In the genomic region with DNA sequence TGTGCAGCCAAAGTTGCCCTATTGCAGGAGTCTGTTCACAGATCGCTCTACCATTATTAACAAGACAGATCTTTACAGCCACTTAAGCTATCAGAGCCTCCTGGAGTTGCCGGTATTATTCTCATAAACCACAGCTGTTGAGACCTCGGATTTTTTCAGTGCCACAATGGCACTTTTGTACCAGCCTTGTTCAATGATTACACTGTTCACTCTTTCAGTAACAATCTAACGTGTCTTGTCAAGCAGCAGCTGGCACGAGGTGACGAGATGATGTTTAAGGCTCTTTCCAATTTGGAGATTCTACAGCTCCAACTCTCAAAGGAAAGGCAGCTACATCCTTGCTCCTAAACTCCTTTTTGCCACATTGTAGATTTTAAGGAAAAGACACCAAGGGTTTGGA, we compare ENCODE assay signal across 22 cellular contexts. TPM values are rescaled to one million over a fixed set of nuclear protein-coding genes. Genes with fewer than 3 reads are reported as not detected.
A peak's percentile ranks its signal among the peaks of the same experiment; 100 is the strongest.
DNase-seq lines count a peak whose midpoint lies in the region; ATAC-seq, FAIRE-seq and TF ChIP-seq lines count a peak whose summit lies in the region.
"Had no signal": no experiment of that assay in that cellular context is flagged by ENCODE, and none has a peak within 500 bp of the region (broad histone marks: within the 10 kb centered on the region; RNA-seq: fewer than 3 reads in every experiment).

No MANE protein-coding gene starts in this region.

- no peak for TF ChIP-seq CTCF in endothelial cell (IDR thresholded peaks at IDR 0.05; ENCODE audit: unreplicated experiment)
- no peak for TF ChIP-seq CTCF in lower lobe of right lung (IDR thresholded peaks at IDR 0.05)
- no peak for TF ChIP-seq CTCF in left lung (IDR thresholded peaks at IDR 0.05)

- H3K27me3 ChIP-seq in esophagus (ENCODE audit: control insufficient read depth in 1 of 2, insufficient read depth in 2 of 2, low read length in 2 of 2) (no peaks in the 10 kb centered on the region), lower lobe of right lung (ENCODE audit: low read depth) (no peaks in the 10 kb centered on the region), left lung (no peaks in the 10 kb centered on the region)
- H3K27me3 ChIP-seq: spleen, testis had no signal

- TF ChIP-seq POLR2A in GM12892 (IDR thresholded peaks at IDR 0.05; ENCODE audit: low read depth, low read length): no peak

- intact Hi-C loops in lower lobe of right lung (cut with DNase I) (no loop called here), left lung (cut with DNase I) (no loop called here)

- H3K4me1 Mint-ChIP-seq in endothelial cell (ENCODE audit: unreplicated experiment): peaks cover 7% of the 10 kb centered on the region
- H3K4me1 Mint-ChIP-seq: CD14-positive monocyte, T-helper 17 cell had no signal

- ATAC-seq in lower lobe of right lung (no peak), left lung (no peak)
- ATAC-seq: HCT116; natural killer cell treated with Interleukin-12 subunit alpha and Interleukin-12 subunit beta and Interleukin-15 and Interleukin-18, amount 100 ng/mL, for 72 hours; Right ventricle myocardium inferior; T-helper 17 cell had no signal

- peaks cover 53% of the 10 kb centered on the region for H3K36me3 Mint-ChIP-seq in endothelial cell (ENCODE audit: low read depth, unreplicated experiment)
- H3K36me3 Mint-ChIP-seq: CD14-positive monocyte; natural killer cell treated with Interleukin-12 subunit alpha and Interleukin-12 subunit beta and Interleukin-15 and Interleukin-18, amount 100 ng/mL, for 72 hours had no signal

- H3K36me3 ChIP-seq in esophagus (ENCODE audit: control insufficient read depth in 2 of 2, insufficient read depth in 2 of 2, low read length in 1 of 2): peaks cover 4 to 8% of the 10 kb centered on the region in 2 donors
- H3K36me3 ChIP-seq in lower lobe of right lung: peaks cover 59% of the 10 kb centered on the region
- H3K36me3 ChIP-seq in left lung: peaks cover 0 to 37% of the 10 kb centered on the region in 2 donors

- H3K9me3 Mint-ChIP-seq in endothelial cell (ENCODE audit: unreplicated experiment): no peaks in the 10 kb centered on the region

- H3K4me3 ChIP-seq in esophagus (ENCODE audit: low read depth in 1 of 2, low read length in 2 of 2): no peak overlapping the region
- H3K4me3 ChIP-seq in lower lobe of right lung: no peak overlapping the region
- no peak overlapping the region for H3K4me3 ChIP-seq in left lung
- H3K4me3 ChIP-seq: spleen, testis had no signal

- H3K4me1 ChIP-seq in esophagus (ENCODE audit: control insufficient read depth in 2 of 2, insufficient read depth in 2 of 2, low read length in 1 of 2) (no peaks in the 10 kb centered on the region), lower lobe of right lung (peaks cover 23% of the 10 kb centered on the region), left lung (peaks cover 0 to 14% of the 10 kb centered on the region in 2 donors)
- H3K4me1 ChIP-seq: spleen had no signal

- peak; percentile 40 for FAIRE-seq in GM12892 (lab: Jason Lieb, UNC)

- H3K4me3 Mint-ChIP-seq in endothelial cell (ENCODE audit: unreplicated experiment): no peak overlapping the region
- H3K4me3 Mint-ChIP-seq: CD14-positive monocyte; natural killer cell treated with Interleukin-12 subunit alpha and Interleukin-12 subunit beta and Interleukin-15 and Interleukin-18, amount 100 ng/mL, for 72 hours; T-helper 17 cell had no signal

- no peak overlapping the region for H3K27ac Mint-ChIP-seq in endothelial cell (ENCODE audit: unreplicated experiment)
- H3K27ac Mint-ChIP-seq: CD14-positive monocyte; natural killer cell treated with Interleukin-12 subunit alpha and Interleukin-12 subunit beta and Interleukin-15 and Interleukin-18, amount 100 ng/mL, for 72 hours; T-helper 17 cell had no signal

- DNase-seq in GM12892 (ENCODE audit: insufficient read length) (no peak), NCI-H345 treated with DMSO at 0.1 percent for 48 hours (lab: John Stamatoyannopoulos, UW; ENCODE audit: unreplicated experiment) (peak; percentile 37), occipital lobe (lab: John Stamatoyannopoulos, UW) (peak; percentile 14), endothelial cell (ENCODE audit: low spot score) (no peak), lower lobe of right lung (no peak), left lung (no peak)
- DNase-seq in effector CD8-positive, alpha-beta T cell (lab: John Stamatoyannopoulos, UW): no peak
- DNase-seq: activated CD4-positive, alpha-beta T cell treated with anti-CD3 and anti-CD28 coated beads, Interleukin-2, amount 50 U/mL, for 48 hours; activated T-cell treated with anti-CD3 and anti-CD28 coated beads for 4 hours; amniotic stem cell; cerebellar nuclear complex; NCI-H187 treated with DMSO at 0.1 percent for 48 hours; NCI-H510A treated with DMSO at 0.1 percent for 48 hours; spleen; stimulated activated CD8-positive, alpha-beta memory T cell treated with anti-CD3 and anti-CD28 coated beads, Interleukin-4, amount 100 ng/mL, for 48 hours; T-helper 17 cell; testis had no signal

- WGBS in esophagus, 2 donors: 42 to 52% methylated on average over 6 of the region's 6 CpGs

- H3K27ac ChIP-seq in esophagus (ENCODE audit: low read depth in 2 of 2, low read length in 1 of 2) (peak overlapping the region; percentile 55 to 59), lower lobe of right lung (no peak overlapping the region), left lung (no peak overlapping the region)
- H3K27ac ChIP-seq: spleen, testis had no signal

- H3K27me3 Mint-ChIP-seq in endothelial cell (ENCODE audit: unreplicated experiment): no peaks in the 10 kb centered on the region
- H3K27me3 Mint-ChIP-seq: natural killer cell treated with Interleukin-12 subunit alpha and Interleukin-12 subunit beta and Interleukin-15 and Interleukin-18, amount 100 ng/mL, for 72 hours; T-helper 17 cell had no signal

- H3K9me3 ChIP-seq in esophagus (ENCODE audit: control insufficient read depth in 2 of 2, insufficient read depth in 1 of 2, low read depth in 1 of 2, low read length in 1 of 2) (no peaks in the 10 kb centered on the region), lower lobe of right lung (no peaks in the 10 kb centered on the region), left lung (no peaks in the 10 kb centered on the region)
- H3K9me3 ChIP-seq: spleen, testis had no signal

RNA-seq across cellular contexts. Expression of a gene that starts 30.7 kb away (rescaled TPM):
- polyA plus RNA-seq in GM12892 (2012; ENCODE audit: missing spikeins): 2.7 TPM
- polyA plus RNA-seq in esophagus: 10 to 100 TPM in 1 of 2 donors, 1 to 10 TPM in 1; 9.9 to 13.7 TPM
- 12.3 TPM for total RNA-seq in occipital lobe
- total RNA-seq in endothelial cell (ENCODE audit: unreplicated experiment): 103 TPM
- 30.5 TPM for total RNA-seq in lower lobe of right lung
- total RNA-seq in left lung: 10 to 100 TPM; 26.8 to 28.6 TPM
- total RNA-seq: natural killer cell treated with Interleukin-12 subunit alpha and Interleukin-12 subunit beta and Interleukin-15 and Interleukin-18, amount 100 ng/mL, for 72 hours; T-helper 17 cell had no signal
- polyA plus RNA-seq: CD14-positive monocyte had no signal

Comparison
In these comparisons a context has a peak if more than half of its experiments do, and no peak if none do; other contexts are left out.
1. DNase-seq: peak in NCI-H345 treated with DMSO at 0.1 percent for 48 hours (single experiment) and occipital lobe (single experiment); none in GM12892 (single experiment), endothelial cell (single experiment), effector CD8-positive, alpha-beta T cell (single experiment), lower lobe of right lung (single experiment) and left lung (0 of 2).
2. H3K27ac ChIP-seq: peak in esophagus (2 of 2); none in lower lobe of right lung (single experiment) and left lung (0 of 2).